Comparison of ENCODE assay signal across 10 cellular contexts in the genomic region with DNA sequence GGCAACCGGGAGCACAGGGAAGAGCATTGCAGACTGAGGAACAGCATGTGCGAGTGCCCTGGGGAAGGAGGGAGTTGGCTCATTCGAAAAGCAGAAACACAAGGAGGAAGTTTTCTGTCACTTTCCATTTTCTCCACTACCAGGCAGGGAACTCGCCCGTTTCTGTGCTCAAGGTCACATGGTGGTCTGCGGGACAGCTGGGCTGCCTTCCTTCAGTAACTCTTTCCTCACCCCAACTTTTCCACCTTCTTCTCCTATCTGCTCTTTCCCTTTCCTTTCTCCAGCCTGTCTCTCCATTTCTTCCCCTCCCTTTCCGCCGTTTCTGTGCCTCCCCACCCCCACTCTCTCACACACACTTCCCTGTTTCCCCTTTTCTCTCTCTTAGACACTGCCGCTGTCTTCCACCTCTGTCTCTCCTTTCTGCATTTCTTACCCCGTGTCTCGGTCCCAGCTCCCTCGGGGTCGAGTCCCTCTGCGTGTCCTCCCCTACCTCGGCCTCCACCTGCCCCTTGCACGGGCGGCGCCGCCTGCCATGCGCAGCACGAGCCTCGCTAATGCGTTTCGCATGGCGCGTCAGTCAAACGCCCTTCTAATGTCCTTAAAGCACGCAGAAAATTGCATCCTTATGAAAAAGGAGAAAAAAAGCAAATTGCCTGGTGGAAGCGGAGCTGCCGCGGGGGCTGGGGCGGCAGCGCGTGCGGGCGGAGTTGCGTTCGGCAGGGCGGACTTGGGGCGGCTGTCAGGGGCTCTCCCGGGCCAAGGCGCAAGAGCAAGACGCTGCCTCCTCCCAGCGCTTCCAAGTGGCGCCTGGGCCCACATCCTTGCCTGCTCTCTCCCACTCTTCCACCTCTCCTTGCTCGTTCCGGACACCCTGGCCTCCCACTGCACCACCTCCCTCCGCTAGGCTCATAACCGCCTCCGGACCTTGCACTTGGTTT. TPM values are rescaled to one million over a fixed set of nuclear protein-coding genes. Genes with fewer than 3 reads are reported as not detected.
A peak's percentile ranks its signal among the peaks of the same experiment; 100 is the strongest.
DNase-seq lines count a peak whose midpoint lies in the region; ATAC-seq and TF ChIP-seq lines count a peak whose summit lies in the region.
"Had no signal": no experiment of that assay in that cellular context is flagged by ENCODE, and none has a peak within 500 bp of the region (broad histone marks: within the 10 kb centered on the region; RNA-seq: fewer than 3 reads in every experiment).

No MANE protein-coding gene starts in this region.

- H3K36me3 ChIP-seq in HUES48 (ENCODE audit: control insufficient read depth, insufficient read depth, low read length) (no peaks in the 10 kb centered on the region), Peyer's patch (no peaks in the 10 kb centered on the region), left ventricle myocardium inferior (no peaks in the 10 kb centered on the region), psoas muscle (ENCODE audit: insufficient read depth in 1 of 2, low read depth in 1 of 2) (no peaks in the 10 kb centered on the region), uterus (no peaks in the 10 kb centered on the region)

- 4% methylated on average over 48 to 50 of the region's 50 CpGs for WGBS in psoas muscle, 3 donors

- no peak for ATAC-seq in psoas muscle
- no peak for ATAC-seq in HG03571 (IDR thresholded peaks at IDR 0.05; ENCODE audit: unreplicated experiment)
- ATAC-seq in HG03457 (IDR thresholded peaks at IDR 0.05; ENCODE audit: unreplicated experiment), result no peak

- H3K4me3 ChIP-seq in HUES48 (ENCODE audit: low read depth, low read length), result peak overlapping the region; percentile 42
- H3K4me3 ChIP-seq in Peyer's patch, result peak overlapping the region in 3 of 4 donors; percentile 15 to 29 (median 24)
- H3K4me3 ChIP-seq in left ventricle myocardium inferior, result peak overlapping the region; percentile 56
- H3K4me3 ChIP-seq in psoas muscle, result peak overlapping the region; percentile 54
- no peak overlapping the region for H3K4me3 ChIP-seq in uterus

- DNase-seq in Peyer's patch, result no peak
- no peak for DNase-seq in left ventricle myocardium inferior
- DNase-seq in psoas muscle, result no peak
- DNase-seq in stimulated activated CD8-positive, alpha-beta memory T cell treated with anti-CD3 and anti-CD28 coated beads, Interleukin-4, amount 100 ng/mL, for 48 hours, result no peak
- DNase-seq in uterus, result no peak
- DNase-seq: activated CD8-positive, alpha-beta memory T cell treated with anti-CD3 and anti-CD28 coated beads for 24 hours had no signal

- TF ChIP-seq CTCF in Peyer's patch (IDR thresholded peaks at IDR 0.05), result no peak
- TF ChIP-seq CTCF in left ventricle myocardium inferior (IDR thresholded peaks at IDR 0.05; ENCODE audit: borderline replicate concordance), result no peak
- TF ChIP-seq CTCF in psoas muscle (IDR thresholded peaks at IDR 0.05), result no peak
- no peak for TF ChIP-seq CTCF in uterus (IDR thresholded peaks at IDR 0.05)

- H3K9ac ChIP-seq in HUES48 (ENCODE audit: low read depth, low read length), result no peak overlapping the region

- H3K27me3 ChIP-seq in HUES48 (ENCODE audit: control insufficient read depth, insufficient read depth, low read length), result peaks cover 100% of the 10 kb centered on the region
- H3K27me3 ChIP-seq in Peyer's patch, result peaks cover 0 to 60% of the 10 kb centered on the region in 2 donors
- peaks cover 100% of the 10 kb centered on the region for H3K27me3 ChIP-seq in left ventricle myocardium inferior (ENCODE audit: low read depth)
- H3K27me3 ChIP-seq in psoas muscle (ENCODE audit: insufficient read depth in 3 of 3, low read length in 2 of 3), result peaks cover 0 to 78% (median 36%) of the 10 kb centered on the region in 3 donors
- peaks cover 5 to 56% of the 10 kb centered on the region in 2 donors for H3K27me3 ChIP-seq in uterus

- no peaks in the 10 kb centered on the region for H3K9me3 ChIP-seq in HUES48 (ENCODE audit: control insufficient read depth, insufficient read depth, low read length)
- H3K9me3 ChIP-seq in Peyer's patch, result no peaks in the 10 kb centered on the region
- H3K9me3 ChIP-seq in left ventricle myocardium inferior (replicated peaks), result no peaks in the 10 kb centered on the region
- no peaks in the 10 kb centered on the region for H3K9me3 ChIP-seq in psoas muscle
- no peaks in the 10 kb centered on the region for H3K9me3 ChIP-seq in uterus

- H3K27ac ChIP-seq in HUES48 (ENCODE audit: low read depth, low read length) (no peak overlapping the region), Peyer's patch (no peak overlapping the region), left ventricle myocardium inferior (replicated peaks) (no peak overlapping the region), psoas muscle (no peak overlapping the region), uterus (no peak overlapping the region)

- intact Hi-C loops in left ventricle myocardium inferior (cut with micrococcal nuclease), result no loop called here
- intact Hi-C loops in psoas muscle (cut with DNase I), result no loop called here
- intact Hi-C loops in uterus (cut with DNase I; ENCODE audit: low total_unique reads), result no loop called here

- TF ChIP-seq POLR2A in Peyer's patch (IDR thresholded peaks at IDR 0.05), result no peak
- no peak for TF ChIP-seq POLR2A in uterus (IDR thresholded peaks at IDR 0.05)

- H3K4me1 ChIP-seq in HUES48 (ENCODE audit: control insufficient read depth, insufficient read depth, low read length), result peaks cover 40% of the 10 kb centered on the region
- H3K4me1 ChIP-seq in Peyer's patch, result peaks cover 0 to 19% (median 0%) of the 10 kb centered on the region in 4 donors
- peaks cover 24% of the 10 kb centered on the region for H3K4me1 ChIP-seq in left ventricle myocardium inferior
- H3K4me1 ChIP-seq in psoas muscle, result peaks cover 12% of the 10 kb centered on the region
- H3K4me1 ChIP-seq in uterus, result peaks cover 0 to 4% of the 10 kb centered on the region in 2 donors

RNA-seq across cellular contexts. Expression of gene BARX1, which starts 9.5 kb away (rescaled TPM):
- total RNA-seq in Peyer's patch (not detected), left ventricle myocardium inferior (not detected), psoas muscle (not detected), uterus (under 1 TPM in 2 of 4 donors, not detected in 2; 0.28 to 0.67 TPM)
- polyA plus RNA-seq in psoas muscle, result not detected
- total RNA-seq: fibroblast of villous mesenchyme had no signal

Comparison
In these comparisons a context has a peak if more than half of its experiments do, and no peak if none do; other contexts are left out.
1. H3K4me3 ChIP-seq: peak in HUES48 (single experiment), Peyer's patch (3 of 4), left ventricle myocardium inferior (single experiment) and psoas muscle (single experiment); none in uterus (0 of 2).